22 cellular contexts compared by ENCODE assay signal in the genomic region with DNA sequence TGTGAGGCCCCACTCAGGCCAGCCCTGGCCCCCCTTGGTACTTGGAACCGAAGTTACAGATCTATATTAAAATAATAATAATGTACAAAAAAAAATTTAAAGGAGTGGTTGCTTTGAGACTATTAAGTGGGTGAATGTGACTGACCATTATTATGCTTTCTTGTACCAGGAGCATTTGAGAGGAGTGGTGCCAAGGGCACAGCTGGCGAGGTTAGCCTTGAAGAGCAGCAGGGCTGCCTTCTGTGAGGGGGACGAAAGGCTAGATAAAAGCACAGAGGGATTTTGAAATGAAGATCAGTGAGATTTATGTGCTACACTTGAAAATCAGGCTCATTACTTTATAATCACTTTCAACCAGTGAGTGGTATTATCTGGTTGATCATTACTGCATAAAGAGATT. TPM values are rescaled to one million over a fixed set of nuclear protein-coding genes. Genes with fewer than 3 reads are reported as not detected.
DNase-seq lines count a peak whose midpoint lies in the region; FAIRE-seq and TF ChIP-seq lines count a peak whose summit lies in the region.
"Had no signal": no experiment of that assay in that cellular context is flagged by ENCODE, and none has a peak within 500 bp of the region (broad histone marks: within the 10 kb centered on the region; RNA-seq: fewer than 3 reads in every experiment).

No MANE protein-coding gene starts in this region.

- FAIRE-seq in frontal cortex (lab: Jason Lieb, UNC), result no peak
- FAIRE-seq: HTR-8/SVneo, K562 had no signal

- H3K27me3 ChIP-seq in adrenal gland (no peaks in the 10 kb centered on the region), neutrophil (no peaks in the 10 kb centered on the region)

- H3K27ac ChIP-seq in adrenal gland, result no peak overlapping the region
- peak overlapping the region; percentile 91 for H3K27ac ChIP-seq in neutrophil
- H3K27ac ChIP-seq: GM23248, RWPE1 had no signal

- DNase-seq in NCI-H2227 (lab: John Stamatoyannopoulos, UW; ENCODE audit: unreplicated experiment) (peak; percentile 7), NCI-H2227 treated with DMSO at 0.1 percent for 48 hours (lab: John Stamatoyannopoulos, UW) (no peak), NCI-H1092 treated with DMSO at 0.1 percent for 48 hours (lab: John Stamatoyannopoulos, UW) (peak; percentile 28), adrenal gland (peak; percentile 25 to 65 (median 56)), frontal cortex (ENCODE audit: low spot score in 2 of 2) (no peak), NCI-H2171 (lab: John Stamatoyannopoulos, UW) (no peak)
- DNase-seq: Calu3, DMS53, GM23248, H7, Kasumi-1, NCI-H1105 treated with DMSO at 0.1 percent for 48 hours, NCI-H146, NCI-H2029 treated with DMSO at 0.1 percent for 48 hours, NCI-H345, NCI-H510A treated with DMSO at 0.1 percent for 48 hours, NCI-H774, SHP77 had no signal

- 39 to 48% (median 45%) methylated on average over 3 of the region's 3 CpGs for whole genome bisulfite sequencing in adrenal gland, 4 donors

- no peak overlapping the region for H3K4me3 ChIP-seq in adrenal gland
- H3K4me3 ChIP-seq in neutrophil (ENCODE audit: low read depth in 1 of 2, low read length in 1 of 2), result no peak overlapping the region
- H3K4me3 ChIP-seq: GM23248, K562 had no signal

- TF ChIP-seq CTCF in adrenal gland (IDR thresholded peaks at IDR 0.05) (no peak), neutrophil (IDR thresholded peaks at IDR 0.05) (no peak)

- intact Hi-C loops in adrenal gland (cut with DNase I), result no loop called here

- H3K36me3 ChIP-seq in adrenal gland (replicated peaks in 1 of 2), result peaks cover 0 to 6% of the 10 kb centered on the region in 2 donors
- H3K36me3 ChIP-seq in neutrophil, result peaks cover 33% of the 10 kb centered on the region

- H3K4me1 ChIP-seq in adrenal gland (replicated peaks in 1 of 2), result peaks cover 7 to 11% of the 10 kb centered on the region in 2 donors
- peaks cover 8 to 29% of the 10 kb centered on the region in 2 experiments for H3K4me1 ChIP-seq in neutrophil (ENCODE audit: control insufficient read depth in 1 of 2, insufficient read depth in 1 of 2, low read depth in 1 of 2, low read length in 1 of 2)

- H3K9me3 ChIP-seq in adrenal gland (replicated peaks in 1 of 3) (no peaks in the 10 kb centered on the region), neutrophil (no peaks in the 10 kb centered on the region)

- no peak for TF ChIP-seq POLR2A in adrenal gland (IDR thresholded peaks at IDR 0.05)

RNA-seq across cellular contexts. Expression of a gene that starts 48.6 kb away (rescaled TPM):
- 10 to 100 TPM in 7 of 8 donors, 1 to 10 TPM in 1; 9.2 to 23.5 (median 17.8) TPM for total RNA-seq in adrenal gland
- 10 to 100 TPM; 11.8 to 25.4 (median 13.6) TPM for polyA plus RNA-seq in adrenal gland
- total RNA-seq in frontal cortex, result 67.7 TPM

RNA-seq across cellular contexts. Expression of a gene that starts 48.7 kb away (rescaled TPM):
- 1 to 10 TPM; 1.9 to 9.9 (median 4.4) TPM for total RNA-seq in adrenal gland
- 1 to 10 TPM; 2.9 to 8.0 (median 6.2) TPM for polyA plus RNA-seq in adrenal gland
- 80.3 TPM for total RNA-seq in frontal cortex

Comparison
In these comparisons a context has a peak if more than half of its experiments do, and no peak if none do; other contexts are left out.
1. DNase-seq: peak in NCI-H2227 (single experiment), NCI-H1092 treated with DMSO at 0.1 percent for 48 hours (single experiment) and adrenal gland (7 of 7); none in NCI-H2227 treated with DMSO at 0.1 percent for 48 hours (single experiment), frontal cortex (0 of 2) and NCI-H2171 (single experiment).